18 cellular contexts compared by ENCODE assay signal in genomic region chr9:18692962-18693361, GRCh38.
"Had no signal": no experiment of that assay in that cellular context is flagged by ENCODE, and none has a peak within 500 bp of the region (broad histone marks: within the 10 kb centered on the region; RNA-seq: fewer than 3 reads in every experiment).

No MANE protein-coding gene starts in this region.

- H3K4me1 ChIP-seq: colonic mucosa, esophagus muscularis mucosa, left lung, lower lobe of right lung had no signal

- ATAC-seq: foreskin keratinocyte, gastroesophageal sphincter, left cardiac atrium, left lung, lower lobe of right lung, mucosa of descending colon had no signal

- H3K27ac ChIP-seq: colonic mucosa, dorsolateral prefrontal cortex, esophagus muscularis mucosa, foreskin keratinocyte, gastroesophageal sphincter, heart left ventricle, hepatocyte, left lung, lower lobe of right lung had no signal

- H3K79me2 ChIP-seq: hepatocyte had no signal

- H3K9me3 ChIP-seq: colonic mucosa had no signal

- H3K27me3 ChIP-seq: colonic mucosa, dorsolateral prefrontal cortex, esophagus muscularis mucosa, foreskin keratinocyte, gastroesophageal sphincter, heart left ventricle, hepatocyte, left lung had no signal

- H2AFZ ChIP-seq: hepatocyte had no signal

- DNase-seq: colonic mucosa; dermis blood vessel endothelial cell; dorsolateral prefrontal cortex; effector CD4-positive, alpha-beta T cell; effector memory CD4-positive, alpha-beta T cell; foreskin keratinocyte; heart left ventricle; hypothalamus; immature natural killer cell; left cardiac atrium; left lung; left ventricle myocardium superior; lower lobe of right lung; mesenchymal stem cell; mucosa of descending colon had no signal

- H3K36me3 ChIP-seq: colonic mucosa, heart left ventricle, left lung, lower lobe of right lung had no signal

- H3K4me3 ChIP-seq: colonic mucosa, dorsolateral prefrontal cortex, esophagus muscularis mucosa, gastroesophageal sphincter, heart left ventricle, hepatocyte, left lung, lower lobe of right lung, mucosa of descending colon had no signal

- H3K4me2 ChIP-seq: hepatocyte had no signal
